ENCODE assay signal across 25 cellular contexts in the genomic region with DNA sequence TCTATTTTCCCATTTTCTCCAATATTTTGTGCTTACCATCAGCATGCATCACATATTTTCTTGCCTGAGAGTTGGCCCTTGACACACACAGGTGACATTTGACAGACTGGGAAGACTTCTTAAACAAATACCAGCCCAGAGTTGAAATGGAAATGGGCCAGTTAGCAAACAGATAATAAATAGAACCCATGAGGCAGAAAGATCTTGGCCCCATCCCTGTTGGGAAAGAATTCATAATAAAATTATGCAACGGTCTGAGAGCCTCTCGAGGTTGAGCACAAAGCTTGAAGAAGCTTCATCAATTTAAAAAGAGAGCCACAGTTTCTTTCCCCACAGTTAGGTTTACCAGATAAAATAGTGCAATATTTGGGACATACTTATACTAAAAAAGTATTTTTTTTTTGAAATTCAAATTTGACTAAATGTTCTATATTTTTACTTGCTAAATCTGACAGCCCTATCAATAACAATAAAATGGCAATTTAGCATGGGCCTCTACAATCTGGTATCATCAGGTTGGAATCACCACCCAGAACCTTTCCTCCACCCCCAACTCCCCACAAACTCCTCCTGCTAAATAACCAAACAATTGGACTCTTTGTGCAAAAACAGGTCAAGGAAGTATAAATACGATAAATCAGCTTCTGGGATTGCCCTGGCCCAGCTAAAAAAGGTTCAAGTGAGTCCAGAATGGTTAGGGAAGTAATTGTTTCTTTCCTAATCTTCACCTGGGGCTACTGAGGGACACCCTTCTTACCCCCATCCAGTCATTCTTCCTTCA.
DNase-seq lines count a peak whose midpoint lies in the region; ATAC-seq, FAIRE-seq and TF ChIP-seq lines count a peak whose summit lies in the region.
"Had no signal": no experiment of that assay in that cellular context is flagged by ENCODE, and none has a peak within 500 bp of the region (broad histone marks: within the 10 kb centered on the region; RNA-seq: fewer than 3 reads in every experiment).

No MANE protein-coding gene starts in this region.

- H3K4me1 Mint-ChIP-seq in Caco-2 (ENCODE audit: low read depth, unreplicated experiment) (no peaks in the 10 kb centered on the region), osteocyte (ENCODE audit: unreplicated experiment) (peaks cover 9% of the 10 kb centered on the region)
- H3K4me1 Mint-ChIP-seq: activated CD4-positive, alpha-beta T cell treated with anti-CD3 and anti-CD28 coated beads, Interleukin-2, amount 10 ng/mL, durations not matched to agents 24 days and 14 days; activated CD8-positive, alpha-beta memory T cell treated with anti-CD3 and anti-CD28 coated beads, Interleukin-2, amount 10 ng/mL, durations not matched to agents 7 days and 5 days; activated naive CD8-positive, alpha-beta T cell treated with anti-CD3 and anti-CD28 coated beads, Interleukin-2, amount 10 ng/mL, durations not matched to agents 7 days and 5 days; activated T-helper 17 cell treated with anti-CD3 and anti-CD28 coated beads, Interleukin-2, amount 50 U/mL, for 72 hours; stimulated activated naive B cell treated with anti-CD40 and anti-IgM and Interleukin-4, amounts not matched to agents 10 μg/mL and 1 μg/mL and 100 μg/mL, for 72 hours; T-cell had no signal

- no peak for FAIRE-seq in A549 (lab: Jason Lieb, UNC)
- FAIRE-seq: HTR-8/SVneo had no signal

- DNase-seq in A549 (ENCODE audit: low read depth in 1 of 2, low spot score in 1 of 2) (no peak), Caco-2 (peak in 1 of 2 experiments; percentile 5), PC-3 (peak; percentile 71), osteocyte (ENCODE audit: extremely low spot score, unreplicated experiment) (no peak)
- DNase-seq: activated CD4-positive, alpha-beta T cell treated with anti-CD3 and anti-CD28 coated beads, Interleukin-2, amount 10 ng/mL, durations not matched to agents 24 days and 14 days; activated CD8-positive, alpha-beta memory T cell treated with anti-CD3 and anti-CD28 coated beads, Interleukin-2, amount 10 ng/mL, durations not matched to agents 7 days and 5 days; activated naive CD8-positive, alpha-beta T cell treated with anti-CD3 and anti-CD28 coated beads, Interleukin-2, amount 10 ng/mL, durations not matched to agents 7 days and 5 days; AML-193; body of pancreas; effector memory CD4-positive, alpha-beta T cell; HCEC 1CT; left cardiac atrium; NCI-H1694; NCI-H524 treated with DMSO at 0.1 percent for 48 hours; nephron progenitor cell; SIG-M5; stimulated activated CD4-positive, alpha-beta T cell treated with anti-CD3 and anti-CD28 coated beads, Interleukin-2, amount 100 ng/mL, for 24 hours; stimulated activated naive B cell treated with anti-CD40 and anti-IgM and Interleukin-4, amounts not matched to agents 10 μg/mL and 1 μg/mL and 100 μg/mL, for 72 hours; T-cell had no signal

- POLR2A ChIA-PET in A549 (lab: Yijun Ruan, JAX) (interaction anchor here (0.8 kb wide), 1 partner anchor 14 kb away, joined by 3 read pairs; no protein-coding TSS in a partner anchor), Caco-2 (lab: Charles Lee) (no interaction called here), PC-3 (lab: Charles Lee; ENCODE audit: unreplicated experiment) (no interaction called here)

- H3K36me3 Mint-ChIP-seq in Caco-2 (ENCODE audit: insufficient read depth, unreplicated experiment), result peaks cover 6% of the 10 kb centered on the region
- H3K36me3 Mint-ChIP-seq in osteocyte (ENCODE audit: unreplicated experiment), result no peaks in the 10 kb centered on the region
- H3K36me3 Mint-ChIP-seq: activated CD8-positive, alpha-beta memory T cell treated with anti-CD3 and anti-CD28 coated beads, Interleukin-2, amount 10 ng/mL, durations not matched to agents 7 days and 5 days; activated naive CD8-positive, alpha-beta T cell treated with anti-CD3 and anti-CD28 coated beads, Interleukin-2, amount 10 ng/mL, durations not matched to agents 7 days and 5 days; stimulated activated naive B cell treated with anti-CD40 and anti-IgM and Interleukin-4, amounts not matched to agents 10 μg/mL and 1 μg/mL and 100 μg/mL, for 72 hours; T-cell had no signal

- TF ChIP-seq EP300 in A549 (IDR thresholded peaks at IDR 0.05), result no peak

- WGBS in A549 (ENCODE audit: missing lambda C conversion rate), result 57% methylated on average over 3 of the region's 3 CpGs
- 21% methylated on average over 3 of the region's 3 CpGs for WGBS in liver

- no TSS peak for BruUV-seq in Caco-2 (replicated peaks; lab: Mats Ljungman, UMichigan)
- BruUV-seq in PC-3 (replicated peaks; lab: Mats Ljungman, UMichigan), result TSS peak; percentile 52

- no peaks in the 10 kb centered on the region for H3K79me2 ChIP-seq in PC-3 (ENCODE audit: low read length)

- no peaks in the 10 kb centered on the region for H3K9me3 ChIP-seq in A549
- no peaks in the 10 kb centered on the region for H3K9me3 ChIP-seq in Caco-2
- no peaks in the 10 kb centered on the region for H3K9me3 ChIP-seq in PC-3 (ENCODE audit: low read length)
- H3K9me3 ChIP-seq in liver (ENCODE audit: control insufficient read depth in 4 of 4, low read length in 3 of 4), result no peaks in the 10 kb centered on the region
- H3K9me3 ChIP-seq: body of pancreas had no signal

- TF ChIP-seq CTCF in A549 (IDR thresholded peaks at IDR 0.05), result no peak
- no peak for TF ChIP-seq CTCF in Caco-2 (IDR thresholded peaks at IDR 0.05; ENCODE audit: insufficient read depth in 1 of 2, low read depth in 1 of 2, low read length in 1 of 2, severe bottlenecking in 1 of 2, unreplicated experiment in 1 of 2)
- no peak for TF ChIP-seq CTCF in PC-3 (conservative IDR thresholded peaks at IDR 0.05; ENCODE audit: low read depth, low read length)
- no peak for TF ChIP-seq CTCF in liver (IDR thresholded peaks at IDR 0.05; ENCODE audit: low read depth, low read length, missing input control)
- TF ChIP-seq CTCF in osteocyte (IDR thresholded peaks at IDR 0.05), result no peak

- no peak for TF ChIP-seq POLR2A in A549 (IDR thresholded peaks at IDR 0.05; ENCODE audit: low read length)

- H3K9ac ChIP-seq in PC-3 (ENCODE audit: low read length) (peak overlapping the region; percentile 1; the same call in 1 of the 2 replicates), liver (ENCODE audit: low read depth in 1 of 2, low read length in 2 of 2) (no peak overlapping the region)

- no peaks in the 10 kb centered on the region; the same call in none of the 2 replicates for H3K36me3 ChIP-seq in Caco-2 (ENCODE audit: control insufficient read depth, insufficient read depth, low read length)
- H3K36me3 ChIP-seq in PC-3 (ENCODE audit: low read depth, low read length), result no peaks in the 10 kb centered on the region
- no peaks in the 10 kb centered on the region for H3K36me3 ChIP-seq in liver (ENCODE audit: control insufficient read depth in 4 of 4, insufficient read depth in 3 of 4, low read depth in 1 of 4, low read length in 3 of 4)

- CTCF ChIA-PET in A549 (lab: Yijun Ruan, JAX) (no interaction called here), Caco-2 (lab: Charles Lee) (no interaction called here), PC-3 (lab: Charles Lee) (no interaction called here)

- H4K20me1 ChIP-seq in PC-3 (ENCODE audit: low read length), result no peaks in the 10 kb centered on the region

- peak overlapping the region; percentile 68 for H3K4me2 ChIP-seq in A549
- peak overlapping the region; percentile 43 for H3K4me2 ChIP-seq in PC-3 (ENCODE audit: low read length)

- H3K27me3 ChIP-seq in Caco-2 (replicated peaks; ENCODE audit: control insufficient read depth, insufficient read depth, low read length), result no peaks in the 10 kb centered on the region
- no peaks in the 10 kb centered on the region for H3K27me3 ChIP-seq in PC-3 (ENCODE audit: low read length)
- H3K27me3 ChIP-seq in liver (ENCODE audit: control insufficient read depth in 4 of 4, insufficient read depth in 4 of 4, low read length in 3 of 4), result no peaks in the 10 kb centered on the region
- H3K27me3 ChIP-seq: body of pancreas had no signal

- H3K4me1 ChIP-seq in A549 (peaks cover 9% of the 10 kb centered on the region), Caco-2 (peaks cover 17% of the 10 kb centered on the region), PC-3 (ENCODE audit: insufficient read depth, low read length) (peaks cover 38% of the 10 kb centered on the region), liver (ENCODE audit: control insufficient read depth in 4 of 4, insufficient read depth in 4 of 4, low read length in 3 of 4) (peaks cover 9 to 16% (median 11%) of the 10 kb centered on the region in 4 donors)

- no peak overlapping the region for H2AFZ ChIP-seq in PC-3 (ENCODE audit: low read length)

- intact Hi-C loops in Caco-2 (cut with micrococcal nuclease; ENCODE audit: unreplicated experiment) (no loop called here), PC-3 (cut with micrococcal nuclease) (loop anchor here (5.0 kb wide), 1 partner anchor 50 kb away; no protein-coding TSS in a partner anchor)

- H3K27ac Mint-ChIP-seq in Caco-2 (ENCODE audit: unreplicated experiment) (no peak overlapping the region), osteocyte (ENCODE audit: unreplicated experiment) (no peak overlapping the region)
- H3K27ac Mint-ChIP-seq: activated CD4-positive, alpha-beta T cell treated with anti-CD3 and anti-CD28 coated beads, Interleukin-2, amount 10 ng/mL, durations not matched to agents 24 days and 14 days; activated CD8-positive, alpha-beta memory T cell treated with anti-CD3 and anti-CD28 coated beads, Interleukin-2, amount 10 ng/mL, durations not matched to agents 7 days and 5 days; activated naive CD8-positive, alpha-beta T cell treated with anti-CD3 and anti-CD28 coated beads, Interleukin-2, amount 10 ng/mL, durations not matched to agents 7 days and 5 days; activated T-helper 17 cell treated with anti-CD3 and anti-CD28 coated beads, Interleukin-2, amount 50 U/mL, for 72 hours; nephron progenitor cell; stimulated activated naive B cell treated with anti-CD40 and anti-IgM and Interleukin-4, amounts not matched to agents 10 μg/mL and 1 μg/mL and 100 μg/mL, for 72 hours; T-cell had no signal

- H3K27ac ChIP-seq in A549 (no peak overlapping the region), PC-3 (ENCODE audit: low read length) (peak overlapping the region; percentile 61), liver (ENCODE audit: low read depth in 1 of 2, low read length in 2 of 2) (no peak overlapping the region)
- H3K27ac ChIP-seq: body of pancreas had no signal

- H3K27me3 Mint-ChIP-seq in Caco-2 (ENCODE audit: insufficient read depth, unreplicated experiment) (no peaks in the 10 kb centered on the region), osteocyte (ENCODE audit: unreplicated experiment) (no peaks in the 10 kb centered on the region)

- peak overlapping the region; percentile 35 for H3K4me3 Mint-ChIP-seq in Caco-2 (ENCODE audit: unreplicated experiment)
- no peak overlapping the region for H3K4me3 Mint-ChIP-seq in osteocyte (ENCODE audit: unreplicated experiment)
- H3K4me3 Mint-ChIP-seq: activated CD4-positive, alpha-beta T cell treated with anti-CD3 and anti-CD28 coated beads, Interleukin-2, amount 10 ng/mL, durations not matched to agents 24 days and 14 days; activated CD8-positive, alpha-beta memory T cell treated with anti-CD3 and anti-CD28 coated beads, Interleukin-2, amount 10 ng/mL, durations not matched to agents 7 days and 5 days; activated naive CD8-positive, alpha-beta T cell treated with anti-CD3 and anti-CD28 coated beads, Interleukin-2, amount 10 ng/mL, durations not matched to agents 7 days and 5 days; activated T-helper 17 cell treated with anti-CD3 and anti-CD28 coated beads, Interleukin-2, amount 50 U/mL, for 72 hours; stimulated activated naive B cell treated with anti-CD40 and anti-IgM and Interleukin-4, amounts not matched to agents 10 μg/mL and 1 μg/mL and 100 μg/mL, for 72 hours; T-cell had no signal

- no peaks in the 10 kb centered on the region for H3F3A ChIP-seq in PC-3 (ENCODE audit: low read length, unreplicated experiment)

- no peaks in the 10 kb centered on the region for H3K9me2 ChIP-seq in PC-3 (replicated peaks; ENCODE audit: low read length)

- no peak for ATAC-seq in A549
- ATAC-seq in PC-3, result peak; percentile 61
- no peak for ATAC-seq in HG03460 (IDR thresholded peaks at IDR 0.05; ENCODE audit: unreplicated experiment)
- ATAC-seq in HG02938 (IDR thresholded peaks at IDR 0.05; ENCODE audit: unreplicated experiment), result no peak
- ATAC-seq: activated CD8-positive, alpha-beta memory T cell treated with anti-CD3 and anti-CD28 coated beads, Interleukin-2, amount 10 ng/mL, durations not matched to agents 7 days and 5 days; activated T-helper 17 cell treated with anti-CD3 and anti-CD28 coated beads, Interleukin-2, amount 50 U/mL, for 72 hours; body of pancreas; esophagus mucosa; left cardiac atrium; stimulated activated naive B cell treated with anti-CD40 and anti-IgM and Interleukin-4, amounts not matched to agents 10 μg/mL and 1 μg/mL and 100 μg/mL, for 72 hours; T-cell had no signal

- TF ChIP-seq RAD21 in A549 (conservative IDR thresholded peaks at IDR 0.05 in 1 of 2, IDR thresholded peaks at IDR 0.05 in 1 of 2) (no peak), liver (IDR thresholded peaks at IDR 0.05) (peak; percentile 31 to 40)

- H3K4me3 ChIP-seq in A549 (no peak overlapping the region), Caco-2 (ENCODE audit: low read depth, low read length) (no peak overlapping the region), PC-3 (ENCODE audit: low read length) (no peak overlapping the region), liver (ENCODE audit: low read depth in 1 of 3, low read length in 3 of 3) (no peak overlapping the region)
- H3K4me3 ChIP-seq: body of pancreas had no signal

- H3K9me3 Mint-ChIP-seq in Caco-2 (ENCODE audit: unreplicated experiment) (no peaks in the 10 kb centered on the region), osteocyte (ENCODE audit: unreplicated experiment) (no peaks in the 10 kb centered on the region)
- H3K9me3 Mint-ChIP-seq: activated naive CD8-positive, alpha-beta T cell treated with anti-CD3 and anti-CD28 coated beads, Interleukin-2, amount 10 ng/mL, durations not matched to agents 7 days and 5 days; activated T-helper 17 cell treated with anti-CD3 and anti-CD28 coated beads, Interleukin-2, amount 50 U/mL, for 72 hours; stimulated activated naive B cell treated with anti-CD40 and anti-IgM and Interleukin-4, amounts not matched to agents 10 μg/mL and 1 μg/mL and 100 μg/mL, for 72 hours; T-cell had no signal
